3 cellular contexts compared by ENCODE assay signal in genomic region chr19:31613683-31614219, GRCh38.
A peak's percentile ranks its signal among the peaks of the same experiment; 100 is the strongest.
TF ChIP-seq lines count a peak whose summit lies in the region.

No MANE protein-coding gene starts in this region.

TF ChIP-seq in SK-N-SH, 30 proteins besides CTCF, POLR2A, EP300 and RAD21:
- TF ChIP-seq USF2 (IDR thresholded peaks at IDR 0.05; ENCODE audit: borderline replicate concordance, low read depth, low read length): no peak
- no peak for TF ChIP-seq FOXJ3 (CRISPR knock-in tag; IDR thresholded peaks at IDR 0.05)
- no peak for TF ChIP-seq FOSL2 (IDR thresholded peaks at IDR 0.05; ENCODE audit: borderline replicate concordance, low read depth)
- TF ChIP-seq POLR2AphosphoS5 (IDR thresholded peaks at IDR 0.05; ENCODE audit: low read depth, low read length): no peak
- no peak for TF ChIP-seq RXRA (IDR thresholded peaks at IDR 0.05; ENCODE audit: borderline replicate concordance, low read depth)
- TF ChIP-seq RFX5 (IDR thresholded peaks at IDR 0.05; ENCODE audit: low read length): no peak
- TF ChIP-seq MAX (IDR thresholded peaks at IDR 0.05; ENCODE audit: low read depth): no peak
- no peak for TF ChIP-seq MEF2A (IDR thresholded peaks at IDR 0.05; ENCODE audit: borderline replicate concordance, low read depth)
- TF ChIP-seq TCF12 (IDR thresholded peaks at IDR 0.05): no peak
- TF ChIP-seq JUND (IDR thresholded peaks at IDR 0.05): no peak
- TF ChIP-seq YY1 (IDR thresholded peaks at IDR 0.05; ENCODE audit: low read depth): no peak
- no peak for TF ChIP-seq RCOR1 (IDR thresholded peaks at IDR 0.05; ENCODE audit: low read length)
- no peak for TF ChIP-seq EZH2phosphoT487 (IDR thresholded peaks at IDR 0.05; ENCODE audit: borderline replicate concordance, low read depth)
- no peak for TF ChIP-seq GABPA (IDR thresholded peaks at IDR 0.05; ENCODE audit: low read depth)
- no peak for TF ChIP-seq TEAD4 (IDR thresholded peaks at IDR 0.05; ENCODE audit: borderline replicate concordance, insufficient read depth)
- TF ChIP-seq ELF1 (IDR thresholded peaks at IDR 0.05): no peak
- no peak for TF ChIP-seq USF1 (IDR thresholded peaks at IDR 0.05; ENCODE audit: borderline replicate concordance, low read depth)

TF ChIP-seq in SK-N-SH treated with all-trans-retinoic acid at 6 μM for 48 hours, 23 proteins besides CTCF, POLR2A, EP300 and RAD21 (continues in another document):
- TF ChIP-seq GLIS3 (CRISPR knock-in tag; IDR thresholded peaks at IDR 0.05) (no peak), PATZ1 (CRISPR knock-in tag; IDR thresholded peaks at IDR 0.05; ENCODE audit: borderline replicate concordance) (no peak), CREB5 (CRISPR knock-in tag; IDR thresholded peaks at IDR 0.05; ENCODE audit: low read depth) (no peak), ZNF70 (CRISPR knock-in tag; IDR thresholded peaks at IDR 0.05) (no peak), TOX (CRISPR knock-in tag; IDR thresholded peaks at IDR 0.05; ENCODE audit: borderline replicate concordance) (no peak), RARB (CRISPR knock-in tag; IDR thresholded peaks at IDR 0.05) (no peak), ESRRG (CRISPR knock-in tag; IDR thresholded peaks at IDR 0.05) (no peak), ZFP30 (CRISPR knock-in tag; IDR thresholded peaks at IDR 0.05) (no peak), BACH2 (CRISPR knock-in tag; IDR thresholded peaks at IDR 0.05; ENCODE audit: borderline replicate concordance) (no peak), TSHZ2 (CRISPR knock-in tag; IDR thresholded peaks at IDR 0.05) (no peak), ZC3H10 (CRISPR knock-in tag; IDR thresholded peaks at IDR 0.05) (no peak), OSR1 (CRISPR knock-in tag; IDR thresholded peaks at IDR 0.05) (no peak), ZNF565 (CRISPR knock-in tag; conservative IDR thresholded peaks at IDR 0.05; ENCODE audit: low read depth) (no peak), TCF4 (CRISPR knock-in tag; IDR thresholded peaks at IDR 0.05; ENCODE audit: borderline replicate concordance) (no peak), ISL1 (CRISPR knock-in tag; IDR thresholded peaks at IDR 0.05) (no peak), ZFP3 (CRISPR knock-in tag; IDR thresholded peaks at IDR 0.05) (no peak), CSRNP3 (CRISPR knock-in tag; IDR thresholded peaks at IDR 0.05) (no peak), CSDC2 (CRISPR knock-in tag; IDR thresholded peaks at IDR 0.05) (no peak), ZNF8 (CRISPR knock-in tag; IDR thresholded peaks at IDR 0.05) (no peak)

TF ChIP-seq in K562, 482 proteins besides CTCF, POLR2A, EP300 and RAD21:
- TF ChIP-seq ZNF584 (CRISPR knock-in tag; IDR thresholded peaks at IDR 0.05; ENCODE audit: low read depth): no peak
- peak; percentile 44 for TF ChIP-seq ZFP36 (IDR thresholded peaks at IDR 0.05; ENCODE audit: low read depth, low read length, partially characterized antibody)
